ENCODE assay signal across 8 cellular contexts in genomic region chr20:51767867-51768758, GRCh38. TPM values are rescaled to one million over a fixed set of nuclear protein-coding genes. Genes with fewer than 3 reads are reported as not detected.
DNase-seq lines count a peak whose midpoint lies in the region; ATAC-seq and TF ChIP-seq lines count a peak whose summit lies in the region.

A gene with protein sequence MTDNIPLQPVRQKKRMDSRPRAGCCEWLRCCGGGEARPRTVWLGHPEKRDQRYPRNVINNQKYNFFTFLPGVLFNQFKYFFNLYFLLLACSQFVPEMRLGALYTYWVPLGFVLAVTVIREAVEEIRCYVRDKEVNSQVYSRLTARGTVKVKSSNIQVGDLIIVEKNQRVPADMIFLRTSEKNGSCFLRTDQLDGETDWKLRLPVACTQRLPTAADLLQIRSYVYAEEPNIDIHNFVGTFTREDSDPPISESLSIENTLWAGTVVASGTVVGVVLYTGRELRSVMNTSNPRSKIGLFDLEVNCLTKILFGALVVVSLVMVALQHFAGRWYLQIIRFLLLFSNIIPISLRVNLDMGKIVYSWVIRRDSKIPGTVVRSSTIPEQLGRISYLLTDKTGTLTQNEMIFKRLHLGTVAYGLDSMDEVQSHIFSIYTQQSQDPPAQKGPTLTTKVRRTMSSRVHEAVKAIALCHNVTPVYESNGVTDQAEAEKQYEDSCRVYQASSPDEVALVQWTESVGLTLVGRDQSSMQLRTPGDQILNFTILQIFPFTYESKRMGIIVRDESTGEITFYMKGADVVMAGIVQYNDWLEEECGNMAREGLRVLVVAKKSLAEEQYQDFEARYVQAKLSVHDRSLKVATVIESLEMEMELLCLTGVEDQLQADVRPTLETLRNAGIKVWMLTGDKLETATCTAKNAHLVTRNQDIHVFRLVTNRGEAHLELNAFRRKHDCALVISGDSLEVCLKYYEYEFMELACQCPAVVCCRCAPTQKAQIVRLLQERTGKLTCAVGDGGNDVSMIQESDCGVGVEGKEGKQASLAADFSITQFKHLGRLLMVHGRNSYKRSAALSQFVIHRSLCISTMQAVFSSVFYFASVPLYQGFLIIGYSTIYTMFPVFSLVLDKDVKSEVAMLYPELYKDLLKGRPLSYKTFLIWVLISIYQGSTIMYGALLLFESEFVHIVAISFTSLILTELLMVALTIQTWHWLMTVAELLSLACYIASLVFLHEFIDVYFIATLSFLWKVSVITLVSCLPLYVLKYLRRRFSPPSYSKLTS (minus strand): TSS chr20:51768390. CDS start chr20:51768369, 21 bp downstream.

- no peaks in the 10 kb centered on the region for H3K36me3 ChIP-seq in CD8-positive, alpha-beta memory T cell (ENCODE audit: insufficient read depth, low read length)
- H3K36me3 ChIP-seq in MG63: no peaks in the 10 kb centered on the region
- H3K36me3 ChIP-seq in colonic mucosa: no peaks in the 10 kb centered on the region

- no peaks in the 10 kb centered on the region for H3K9me3 ChIP-seq in CD8-positive, alpha-beta memory T cell (ENCODE audit: low read length)
- H3K9me3 ChIP-seq in MG63: no peaks in the 10 kb centered on the region
- H3K9me3 ChIP-seq in colonic mucosa: no peaks in the 10 kb centered on the region

- DNase-seq in CD8-positive, alpha-beta memory T cell: no peak
- peak; percentile 65 for DNase-seq in MG63
- peak; percentile 58 for DNase-seq in colonic mucosa
- peak in 1 of 2 donors; percentile 51 for DNase-seq in stimulated activated effector memory CD8-positive, alpha-beta T cell treated with anti-CD3 and anti-CD28 coated beads, Interleukin-12 subunit alpha, Interleukin-12 subunit beta, amount 100 ng/mL, for 72 hours (ENCODE audit: low spot score in 2 of 2)
- no peak for DNase-seq in activated CD8-positive, alpha-beta memory T cell treated with anti-CD3 and anti-CD28 coated beads for 24 hours
- no peak for DNase-seq in activated CD4-positive, CD25-positive, alpha-beta regulatory T cell (lab: John Stamatoyannopoulos, UW)
- no peak for DNase-seq in cerebellar cortex (ENCODE audit: low spot score)

- no peak for ATAC-seq in stimulated activated effector memory CD8-positive, alpha-beta T cell treated with anti-CD3 and anti-CD28 coated beads, Interleukin-12 subunit alpha, Interleukin-12 subunit beta, amount 100 ng/mL, for 72 hours

- no peaks in the 10 kb centered on the region for H3K9me3 Mint-ChIP-seq in CD8-positive, alpha-beta memory T cell
- no peaks in the 10 kb centered on the region for H3K9me3 Mint-ChIP-seq in stimulated activated effector memory CD8-positive, alpha-beta T cell treated with anti-CD3 and anti-CD28 coated beads, Interleukin-12 subunit alpha, Interleukin-12 subunit beta, amount 100 ng/mL, for 72 hours

- H3K9ac ChIP-seq in colonic mucosa (ENCODE audit: low read depth in 2 of 2, low read length in 2 of 2): peak within 1 kb of the TSS; percentile 84 to 95

- H3K27ac Mint-ChIP-seq in CD8-positive, alpha-beta memory T cell: peak within 1 kb of the TSS in 5 of 8 donors; percentile 44 to 72 (median 47)
- H3K27ac Mint-ChIP-seq in stimulated activated effector memory CD8-positive, alpha-beta T cell treated with anti-CD3 and anti-CD28 coated beads, Interleukin-12 subunit alpha, Interleukin-12 subunit beta, amount 100 ng/mL, for 72 hours: no peak within 1 kb of the TSS

- H3K27me3 ChIP-seq in CD8-positive, alpha-beta memory T cell (ENCODE audit: insufficient read depth, low read length, poor library complexity, severe bottlenecking): peaks cover 9% of the 10 kb centered on the region
- H3K27me3 ChIP-seq in MG63 (no peaks in the 10 kb centered on the region), colonic mucosa (no peaks in the 10 kb centered on the region), layer of hippocampus (ENCODE audit: control insufficient read depth, insufficient read depth, low read length) (no peaks in the 10 kb centered on the region)

- POLR2A ChIA-PET in CD8-positive, alpha-beta memory T cell (lab: Charles Lee): no interaction called here

- H3K4me3 Mint-ChIP-seq in CD8-positive, alpha-beta memory T cell: peak within 1 kb of the TSS; percentile 71 to 88 (median 84)
- peak within 1 kb of the TSS; percentile 61 for H3K4me3 Mint-ChIP-seq in stimulated activated effector memory CD8-positive, alpha-beta T cell treated with anti-CD3 and anti-CD28 coated beads, Interleukin-12 subunit alpha, Interleukin-12 subunit beta, amount 100 ng/mL, for 72 hours

- intact Hi-C loops in colonic mucosa (cut with DNase I): no loop called here

- H3K36me3 Mint-ChIP-seq in CD8-positive, alpha-beta memory T cell: peaks cover 0 to 2% (median 0%) of the 10 kb centered on the region in 3 donors
- H3K36me3 Mint-ChIP-seq in stimulated activated effector memory CD8-positive, alpha-beta T cell treated with anti-CD3 and anti-CD28 coated beads, Interleukin-12 subunit alpha, Interleukin-12 subunit beta, amount 100 ng/mL, for 72 hours: no peaks in the 10 kb centered on the region

- no peak within 1 kb of the TSS for H3K27ac ChIP-seq in CD8-positive, alpha-beta memory T cell (ENCODE audit: low read depth, low read length)
- H3K27ac ChIP-seq in colonic mucosa: peak within 1 kb of the TSS; percentile 87
- H3K27ac ChIP-seq in layer of hippocampus (ENCODE audit: low read depth, low read length): peak within 1 kb of the TSS; percentile 66

- peak within 1 kb of the TSS; percentile 39 for H3K4me3 ChIP-seq in CD8-positive, alpha-beta memory T cell (ENCODE audit: low read length)
- H3K4me3 ChIP-seq in MG63 (peak within 1 kb of the TSS; percentile 79), colonic mucosa (peak within 1 kb of the TSS; percentile 84)

- no peak for TF ChIP-seq CTCF in colonic mucosa (IDR thresholded peaks at IDR 0.05)

- peaks cover 24 to 28% of the 10 kb centered on the region in 2 donors for H3K27me3 Mint-ChIP-seq in CD8-positive, alpha-beta memory T cell

- peaks cover 9 to 20% (median 11%) of the 10 kb centered on the region in 3 donors for H3K4me1 Mint-ChIP-seq in CD8-positive, alpha-beta memory T cell
- peaks cover 10% of the 10 kb centered on the region for H3K4me1 Mint-ChIP-seq in stimulated activated effector memory CD8-positive, alpha-beta T cell treated with anti-CD3 and anti-CD28 coated beads, Interleukin-12 subunit alpha, Interleukin-12 subunit beta, amount 100 ng/mL, for 72 hours

- CTCF ChIA-PET in CD8-positive, alpha-beta memory T cell (lab: Charles Lee): no interaction called here

- H3K4me1 ChIP-seq in CD8-positive, alpha-beta memory T cell (ENCODE audit: insufficient read depth, low read length): peaks cover 5% of the 10 kb centered on the region
- H3K4me1 ChIP-seq in colonic mucosa: no peaks in the 10 kb centered on the region

RNA-seq across cellular contexts. Expression of the gene that starts here (rescaled TPM):
- 1 to 10 TPM; 2.0 to 2.3 TPM for total RNA-seq in CD8-positive, alpha-beta memory T cell
- 0.46 TPM for polyA plus RNA-seq in CD8-positive, alpha-beta memory T cell
- 9.6 and 11.1 TPM in 2 replicates for total RNA-seq in MG63 (2014; rRNA removed; shearing (Covaris generic); ENCODE audit: low replicate concordance)
- total RNA-seq in colonic mucosa: 10 to 100 TPM; 40.2 to 70.1 TPM

Comparison
In these comparisons a context has a peak if more than half of its experiments do, and no peak if none do; other contexts are left out.
1. DNase-seq: peak in MG63 (single experiment) and colonic mucosa (single experiment); none in CD8-positive, alpha-beta memory T cell (0 of 5), activated CD8-positive, alpha-beta memory T cell treated with anti-CD3 and anti-CD28 coated beads for 24 hours (single experiment), activated CD4-positive, CD25-positive, alpha-beta regulatory T cell (0 of 4) and cerebellar cortex (single experiment).
2. Peak in every context shown above with its lines, with median percentiles within 50 percentile points of each other: H3K4me3 ChIP-seq.